ENCODE assay signal across 8 cellular contexts in the genomic region with DNA sequence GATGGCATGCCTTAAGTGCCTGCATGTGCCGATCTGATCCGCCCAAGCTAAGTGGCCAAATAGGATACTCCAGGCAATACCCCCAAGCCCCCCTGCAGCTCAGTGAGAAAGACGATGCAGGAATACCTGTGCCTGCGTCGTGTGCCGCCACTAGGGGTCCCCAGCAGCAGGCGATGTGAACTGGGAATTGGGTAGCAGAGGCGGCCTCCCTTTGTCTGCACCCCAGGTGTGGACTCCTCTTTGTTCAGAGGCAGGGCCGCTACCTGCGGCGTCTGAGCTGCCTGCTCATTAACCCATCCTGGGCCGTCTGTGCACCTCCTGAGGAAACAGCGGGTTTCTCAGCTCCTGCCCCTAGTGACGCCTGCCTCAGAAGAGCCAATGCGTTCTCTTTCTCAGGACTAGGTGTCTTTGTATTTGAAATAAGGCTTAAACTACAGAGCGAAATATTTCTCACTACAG. TPM values are rescaled to one million over a fixed set of nuclear protein-coding genes. Genes with fewer than 3 reads are reported as not detected.
DNase-seq lines count a peak whose midpoint lies in the region; ATAC-seq and TF ChIP-seq lines count a peak whose summit lies in the region.

No MANE protein-coding gene starts in this region.

- 13 to 14% methylated on average over 1 to 16 of the region's 16 CpGs for WGBS in transverse colon (ENCODE audit: low coverage in 1 of 2), 2 donors

- no peaks in the 10 kb centered on the region for H4K20me1 ChIP-seq in fibroblast of lung (ENCODE audit: control insufficient read depth, extremely low read depth, insufficient read depth, low read length)
- no peaks in the 10 kb centered on the region for H4K20me1 ChIP-seq in neural cell (ENCODE audit: insufficient read depth)

- TF ChIP-seq EP300 in neural cell (conservative IDR thresholded peaks at IDR 0.05; ENCODE audit: poor library complexity, severe bottlenecking) (peak; percentile 78), transverse colon (IDR thresholded peaks at IDR 0.05; ENCODE audit: low read depth) (no peak)

- H3K9me3 ChIP-seq in fibroblast of lung (ENCODE audit: control insufficient read depth, insufficient read depth, low read depth, low read length) (no peaks in the 10 kb centered on the region), neural cell (ENCODE audit: low read length) (no peaks in the 10 kb centered on the region), transverse colon (no peaks in the 10 kb centered on the region)

- H2AFZ ChIP-seq in fibroblast of lung (ENCODE audit: low read length): no peak overlapping the region
- peak overlapping the region; percentile 48 for H2AFZ ChIP-seq in neural cell (ENCODE audit: low read depth, low read length)

- H3K9ac ChIP-seq in fibroblast of lung (ENCODE audit: insufficient read depth, low read length): no peak overlapping the region
- H3K9ac ChIP-seq in neural cell (ENCODE audit: low read length): peak overlapping the region; percentile 64

- ATAC-seq in HG03442 (IDR thresholded peaks at IDR 0.05; ENCODE audit: unreplicated experiment) (peak; percentile 63), GM18907 (IDR thresholded peaks at IDR 0.05; ENCODE audit: unreplicated experiment) (no peak)

- H3K4me3 ChIP-seq in fibroblast of lung (replicated peaks in 1 of 4; ENCODE audit: control extremely low read depth in 1 of 4, insufficient read depth in 1 of 4, low read depth in 3 of 4, low read length in 4 of 4) (no peak overlapping the region), neural cell (ENCODE audit: low read length) (peak overlapping the region; percentile 56), transverse colon (peak overlapping the region in 1 of 4 donors; percentile 30)

- H3K27ac ChIP-seq in fibroblast of lung (ENCODE audit: insufficient read depth, low read length) (no peak overlapping the region), neural cell (ENCODE audit: low read length) (peak overlapping the region; percentile 90), transverse colon (peak overlapping the region in 2 of 4 donors; percentile 7 to 33)

- in situ Hi-C loops in transverse colon (cut with MboI; ENCODE audit: low pct_ligation_motif_present in 1 of 4, low pct_unique_long_range_greater_than_20kb in 1 of 4, low sequenced_read_pairs in 3 of 4): loop anchor here (5.0 to 25.0 kb wide), 3 partner anchors 215 to 223 kb away; no protein-coding TSS in a partner anchor

- H3K79me2 ChIP-seq in fibroblast of lung (ENCODE audit: control insufficient read depth, insufficient read depth, low read length) (no peaks in the 10 kb centered on the region), neural cell (replicated peaks; ENCODE audit: insufficient read depth, low read length) (peaks cover 23% of the 10 kb centered on the region)

- peaks cover 8% of the 10 kb centered on the region for H3K27me3 ChIP-seq in fibroblast of lung (ENCODE audit: control insufficient read depth, insufficient read depth, low read length)
- no peaks in the 10 kb centered on the region for H3K27me3 ChIP-seq in neural cell (ENCODE audit: insufficient read depth, low read depth, low read length)
- H3K27me3 ChIP-seq in transverse colon: peaks cover 4% of the 10 kb centered on the region

- DNase-seq in EH (ENCODE audit: low read depth) (peak; percentile 16), NCI-H69 (lab: John Stamatoyannopoulos, UW) (peak; percentile 99), activated T-cell treated with anti-CD3 and anti-CD28 coated beads for 1 hour (ENCODE audit: low read depth) (peak; percentile 39), fibroblast of lung (ENCODE audit: low read depth in 2 of 2) (peak; percentile 21 to 28), transverse colon (peak; percentile 67)

- TF ChIP-seq CTCF in fibroblast of lung (conservative IDR thresholded peaks at IDR 0.05 in 1 of 2, IDR thresholded peaks at IDR 0.05 in 1 of 2; ENCODE audit: low read depth in 1 of 2, low read length in 2 of 2) (peak; percentile 63 to 92), neural cell (IDR thresholded peaks at IDR 0.05; ENCODE audit: poor library complexity, severe bottlenecking) (peak; percentile 98), transverse colon (IDR thresholded peaks at IDR 0.05) (peak; percentile 77 to 87 (median 82))

- no peaks in the 10 kb centered on the region for H3K4me1 ChIP-seq in fibroblast of lung (ENCODE audit: control insufficient read depth, extremely low read depth, insufficient read depth, low read length)
- H3K4me1 ChIP-seq in transverse colon: peaks cover 0 to 18% (median 16%) of the 10 kb centered on the region in 4 donors

- H3K4me2 ChIP-seq in fibroblast of lung (ENCODE audit: extremely low read depth, insufficient read depth, low read length) (no peak overlapping the region), neural cell (ENCODE audit: low read length) (peak overlapping the region; percentile 56)

- intact Hi-C loops in transverse colon (cut with DNase I; ENCODE audit: low total_unique reads): loop anchor here (2.0 kb wide), 1 partner anchor 217 kb away; no protein-coding TSS in a partner anchor

- H3K36me3 ChIP-seq in fibroblast of lung (ENCODE audit: control insufficient read depth, insufficient read depth, low read length) (no peaks in the 10 kb centered on the region), neural cell (ENCODE audit: insufficient read depth, low read length) (no peaks in the 10 kb centered on the region), transverse colon (no peaks in the 10 kb centered on the region)

- H3K9me2 ChIP-seq in neural cell (ENCODE audit: insufficient read depth, low read length): no peaks in the 10 kb centered on the region

- TF ChIP-seq POLR2A in transverse colon (IDR thresholded peaks at IDR 0.05): no peak

- peak; percentile 91 for TF ChIP-seq RAD21 in neural cell (conservative IDR thresholded peaks at IDR 0.05)

- H3F3A ChIP-seq in neural cell (ENCODE audit: insufficient read depth, low read length, poor library complexity, severe bottlenecking): peaks cover 9% of the 10 kb centered on the region

TF ChIP-seq in neural cell, 6 proteins besides CTCF, POLR2A, EP300 and RAD21:
- peak; percentile 80 for TF ChIP-seq POLR2AphosphoS5 (IDR thresholded peaks at IDR 0.05)
- TF ChIP-seq TAF1 (IDR thresholded peaks at IDR 0.05; ENCODE audit: low read depth): peak; percentile 61
- TF ChIP-seq REST (IDR thresholded peaks at IDR 0.05; ENCODE audit: borderline replicate concordance): peak; percentile 65
- TF ChIP-seq SMC3 (conservative IDR thresholded peaks at IDR 0.05; ENCODE audit: poor library complexity): peak; percentile 91
- peak; percentile 43 for TF ChIP-seq MXI1 (conservative IDR thresholded peaks at IDR 0.05; ENCODE audit: poor library complexity, severe bottlenecking)
- TF ChIP-seq EZH2 (IDR thresholded peaks at IDR 0.05; ENCODE audit: borderline replicate concordance, insufficient read depth, low read length, poor library complexity, severe bottlenecking): no peak

RNA-seq across cellular contexts. Expression of gene CHN2, which starts 4.8 kb away (rescaled TPM):
- total RNA-seq in fibroblast of lung: 0.33 and 1.3 TPM in 2 replicates
- polyA plus RNA-seq in fibroblast of lung: 0.53 and 1.3 TPM in 2 replicates
- polyA plus RNA-seq in fibroblast of lung (2012): 0.34 and 0.77 TPM in 2 replicates
- not detected in 2 replicates for polyA minus RNA-seq in fibroblast of lung (ENCODE audit: low replicate concordance)
- polyA plus RNA-seq in neural cell: 132 and 136 TPM in 2 replicates
- 198 and 225 TPM in 2 replicates for polyA minus RNA-seq in neural cell
- total RNA-seq in transverse colon: 10 to 100 TPM in 3 of 4 donors, 1 to 10 TPM in 1; 5.6 to 36.7 (median 16.8) TPM

RNA-seq across cellular contexts. Expression of gene CPVL, which starts 43.4 kb away (rescaled TPM):
- total RNA-seq in fibroblast of lung (0.17 and 0.51 TPM in 2 replicates), transverse colon (1 to 10 TPM in 3 of 4 donors, under 1 TPM in 1; 0.75 to 9.7 (median 4.8) TPM)
- polyA plus RNA-seq in fibroblast of lung (0.34 TPM in 1 of 2 replicates, not detected in the other), neural cell (13.0 and 19.5 TPM in 2 replicates)
- 0.51 TPM in 1 of 2 replicates, not detected in the other for polyA plus RNA-seq in fibroblast of lung (2012)
- polyA minus RNA-seq in fibroblast of lung (ENCODE audit: low replicate concordance) (0.41 TPM in 1 of 2 replicates, not detected in the other), neural cell (10.1 and 12.4 TPM in 2 replicates)

Comparison
In these comparisons a context has a peak if more than half of its experiments do, and no peak if none do; other contexts are left out.
1. DNase-seq: peak in every context shown above with its lines; median percentile 99 in NCI-H69; 67 in transverse colon; 39 in activated T-cell treated with anti-CD3 and anti-CD28 coated beads for 1 hour; 24 in fibroblast of lung; 16 in EH.